In the genomic region with DNA sequence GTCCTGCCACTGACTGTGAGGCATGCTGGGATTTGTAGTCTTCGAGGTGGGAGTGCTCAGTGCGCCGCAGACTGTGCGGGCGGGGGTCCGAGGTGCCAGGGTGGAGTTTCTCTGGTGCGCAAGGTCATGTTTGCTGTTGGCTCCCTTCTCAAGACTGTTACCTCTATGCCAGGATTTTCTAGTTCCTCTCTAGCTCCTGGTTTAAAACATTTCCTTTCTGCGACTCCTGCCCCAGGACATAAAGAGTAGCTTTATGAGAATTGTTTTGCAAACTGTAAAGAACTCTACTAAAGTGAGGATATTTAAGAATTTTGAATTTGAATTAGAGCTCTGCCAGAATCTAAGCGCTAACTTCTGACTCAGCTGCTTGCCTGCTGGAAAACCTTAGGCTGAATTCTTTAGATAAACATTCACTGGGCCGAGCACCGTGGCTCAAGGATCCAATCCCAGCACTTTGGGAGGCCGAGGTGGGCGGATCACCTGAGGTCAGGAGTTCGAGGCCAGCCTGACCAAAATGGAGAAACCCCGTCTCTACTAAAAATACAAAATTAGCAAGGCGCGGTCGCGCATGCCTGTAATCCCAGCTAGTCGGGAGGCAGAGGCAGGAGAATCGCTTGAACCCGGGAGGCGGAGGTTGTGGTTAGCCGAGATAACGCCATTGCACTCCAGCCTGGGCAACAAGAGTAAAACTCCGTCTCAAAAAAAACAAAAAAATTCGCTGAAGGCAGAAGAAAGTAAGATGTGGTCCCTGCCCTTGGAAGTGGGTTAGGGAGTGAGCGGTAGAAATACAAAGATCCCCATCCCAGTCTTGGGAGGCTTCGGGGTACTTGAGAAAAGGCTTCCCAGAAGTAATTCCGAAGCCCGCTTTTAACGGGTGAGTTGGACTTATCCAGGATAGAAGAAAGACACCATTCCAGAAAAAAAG, we compare ENCODE assay signal across 8 cellular contexts. TPM values are rescaled to one million over a fixed set of nuclear protein-coding genes. Genes with fewer than 3 reads are reported as not detected.
A peak's percentile ranks its signal among the peaks of the same experiment; 100 is the strongest.
DNase-seq lines count a peak whose midpoint lies in the region; ATAC-seq and TF ChIP-seq lines count a peak whose summit lies in the region.

No MANE protein-coding gene starts in this region.

- in situ Hi-C loops in ACHN (cut with HindIII; ENCODE audit: low pct_ligation_motif_present, low pct_unique_long_range_greater_than_20kb, low sequenced_read_pairs), result no loop called here

- no peak overlapping the region for H4K5ac ChIP-seq in mesendoderm (ENCODE audit: low read length)

- no peaks in the 10 kb centered on the region for H3K9me2 ChIP-seq in OCI-LY7 (ENCODE audit: insufficient read depth, low read length)

- no CpG with 5 or more reads among the region's 32 CpGs for WGBS in mesendoderm (ENCODE audit: extremely low coverage, insufficient coverage, low lambda C conversion rate)

- H3K27me3 ChIP-seq in mesendoderm (ENCODE audit: insufficient read depth, low read length, poor library complexity), result no peaks in the 10 kb centered on the region
- no peaks in the 10 kb centered on the region for H3K27me3 ChIP-seq in vagina

- no peak overlapping the region for H2AK5ac ChIP-seq in mesendoderm (ENCODE audit: low read length)

- no peak for TF ChIP-seq CTCF in GM10248 (IDR thresholded peaks at IDR 0.05; ENCODE audit: control extremely low read depth, extremely low read depth, low read depth, missing control alignments)
- no peak for TF ChIP-seq CTCF in OCI-LY7 (conservative IDR thresholded peaks at IDR 0.05; ENCODE audit: low read length)
- TF ChIP-seq CTCF in choroid plexus epithelial cell (conservative IDR thresholded peaks at IDR 0.05; ENCODE audit: low read depth, low read length), result no peak
- no peak for TF ChIP-seq CTCF in vagina (IDR thresholded peaks at IDR 0.05)

- H3K9ac ChIP-seq in mesendoderm (ENCODE audit: low read length), result no peak overlapping the region

- peaks cover 11% of the 10 kb centered on the region for H4K20me1 ChIP-seq in OCI-LY7 (ENCODE audit: insufficient read depth, low read length)

- H3K36me3 ChIP-seq in OCI-LY7 (ENCODE audit: insufficient read depth, low read length) (peaks cover 7% of the 10 kb centered on the region; the same call in 1 of the 2 replicates), mesendoderm (ENCODE audit: control insufficient read depth, insufficient read depth, low read length) (no peaks in the 10 kb centered on the region), vagina (no peaks in the 10 kb centered on the region)

- no peak overlapping the region for H2BK5ac ChIP-seq in mesendoderm (ENCODE audit: low read length)

- POLR2A ChIA-PET in GM10248 (lab: Yijun Ruan, JAX), result interaction anchor here (0.6 to 2.2 kb wide), 3 partner anchors 13 to 265 kb away, joined by 3 to 8 read pairs (median 7); no protein-coding TSS in a partner anchor
- POLR2A ChIA-PET in OCI-LY7 (lab: Charles Lee), result interaction anchor here (1.0 to 2.5 kb wide), 2 partner anchors 14 to 37 kb away, joined by 4 to 13 read pairs; no protein-coding TSS in a partner anchor

- TF ChIP-seq POLR2A in vagina (IDR thresholded peaks at IDR 0.05), result no peak

- ATAC-seq in GM18858 (IDR thresholded peaks at IDR 0.05; ENCODE audit: unreplicated experiment) (no peak), HG02852 (IDR thresholded peaks at IDR 0.05; ENCODE audit: unreplicated experiment) (no peak)

- BruUV-seq in OCI-LY7 (replicated peaks; lab: Mats Ljungman, UMichigan), result no TSS peak

- peak overlapping the region; percentile 85 for H3K4me3 ChIP-seq in OCI-LY7 (ENCODE audit: low read depth, low read length, poor library complexity, severe bottlenecking)
- peak overlapping the region; percentile 98 for H3K4me3 ChIP-seq in choroid plexus epithelial cell (ENCODE audit: low read depth, low read length)
- H3K4me3 ChIP-seq in mesendoderm (ENCODE audit: low read length), result no peak overlapping the region
- peak overlapping the region; percentile 71 to 77 for H3K4me3 ChIP-seq in vagina

- H3K18ac ChIP-seq in mesendoderm (ENCODE audit: low read length), result no peak overlapping the region

- H3K79me2 ChIP-seq in OCI-LY7 (ENCODE audit: insufficient read depth, low read depth, low read length) (peaks cover 36% of the 10 kb centered on the region), mesendoderm (ENCODE audit: control insufficient read depth, insufficient read depth, low read length) (peaks cover 30% of the 10 kb centered on the region)

- no peak overlapping the region for H2BK15ac ChIP-seq in mesendoderm (replicated peaks; ENCODE audit: low read depth)

- DNase-seq in ACHN (peak; percentile 97), GM10248 (ENCODE audit: extremely low spot score) (peak; percentile 89), OCI-LY7 (ENCODE audit: low spot score) (no peak), choroid plexus epithelial cell (ENCODE audit: low read depth) (peak; percentile 79), mesendoderm (peak; percentile 99), vagina (ENCODE audit: extremely low spot score in 2 of 2) (no peak)

- H3K56ac ChIP-seq in mesendoderm (ENCODE audit: low read length), result no peak overlapping the region

- H3K4me2 ChIP-seq in OCI-LY7 (ENCODE audit: low read length) (peak overlapping the region; percentile 90), mesendoderm (ENCODE audit: low read length) (no peak overlapping the region)

- intact Hi-C loops in OCI-LY7 (cut with micrococcal nuclease; ENCODE audit: unreplicated experiment), result loop anchor here (2.0 kb wide), 3 partner anchors 21 to 181 kb away; no protein-coding TSS in a partner anchor
- intact Hi-C loops in vagina (cut with DNase I), result no loop called here

- H3K9me3 ChIP-seq in OCI-LY7 (ENCODE audit: low read length) (no peaks in the 10 kb centered on the region), vagina (no peaks in the 10 kb centered on the region)

- no peak overlapping the region for H3K4ac ChIP-seq in mesendoderm (ENCODE audit: low read depth, low read length)

- CTCF ChIA-PET in GM10248 (lab: Yijun Ruan, JAX) (interaction anchor here (1.0 to 3.3 kb wide), 3 partner anchors 22 to 239 kb away, joined by 3 to 18 read pairs (median 3); no protein-coding TSS in a partner anchor), OCI-LY7 (lab: Charles Lee; ENCODE audit: unreplicated experiment) (no interaction called here)

- H4K8ac ChIP-seq in mesendoderm (ENCODE audit: low read depth, low read length), result no peak overlapping the region

- H3K79me1 ChIP-seq in mesendoderm (ENCODE audit: low read length), result peaks cover 3% of the 10 kb centered on the region

- peak overlapping the region; percentile 80 for H2AFZ ChIP-seq in OCI-LY7 (ENCODE audit: low read length)

- H2BK120ac ChIP-seq in mesendoderm (ENCODE audit: low read depth, low read length), result no peak overlapping the region

- H3K4me1 ChIP-seq in OCI-LY7 (ENCODE audit: insufficient read depth, low read length, poor library complexity, severe bottlenecking), result peaks cover 21% of the 10 kb centered on the region
- H3K4me1 ChIP-seq in mesendoderm (ENCODE audit: control insufficient read depth, low read depth, low read length), result no peaks in the 10 kb centered on the region
- peaks cover 33% of the 10 kb centered on the region for H3K4me1 ChIP-seq in vagina

- peak overlapping the region; percentile 94 for H3K27ac ChIP-seq in OCI-LY7 (ENCODE audit: low read depth, low read length, poor library complexity, severe bottlenecking)
- H3K27ac ChIP-seq in mesendoderm (ENCODE audit: low read depth, low read length), result peak overlapping the region; percentile 98
- peak overlapping the region; percentile 99 for H3K27ac ChIP-seq in vagina

- no peak overlapping the region for H3K23ac ChIP-seq in mesendoderm (ENCODE audit: low read length)

RNA-seq across cellular contexts. Expression of a gene that starts 1.0 kb away (rescaled TPM):
- 45.0 and 56.0 TPM in 2 replicates for total RNA-seq in OCI-LY7 (2014; rRNA removed; shearing (Covaris generic))
- total RNA-seq in OCI-LY7 (2022) (95.7 and 98.3 TPM in 2 replicates), vagina (67.5 TPM)
- polyA plus RNA-seq in mesendoderm (2013, experiment 1 of 2), result 39.1 TPM
- polyA plus RNA-seq in mesendoderm (2013, experiment 2 of 2), result 39.1 TPM

RNA-seq across cellular contexts. Expression of a gene that starts 28.1 kb away (rescaled TPM):
- total RNA-seq in OCI-LY7 (2014; rRNA removed; shearing (Covaris generic)), result not detected in 2 replicates
- total RNA-seq in OCI-LY7 (2022) (not detected in 2 replicates), vagina (not detected)
- polyA plus RNA-seq in mesendoderm (2013, experiment 1 of 2), result 0.31 TPM
- polyA plus RNA-seq in mesendoderm (2013, experiment 2 of 2), result 0.39 TPM

Comparison
In these comparisons a context has a peak if more than half of its experiments do, and no peak if none do; other contexts are left out.
1. DNase-seq: peak in ACHN (single experiment), GM10248 (single experiment), choroid plexus epithelial cell (single experiment) and mesendoderm (single experiment); none in OCI-LY7 (single experiment) and vagina (0 of 2).
2. Peak in every context shown above with its lines, with median percentiles within 50 percentile points of each other: H3K27ac ChIP-seq.